Comparison of ENCODE assay signal across 30 cellular contexts in the genomic region with DNA sequence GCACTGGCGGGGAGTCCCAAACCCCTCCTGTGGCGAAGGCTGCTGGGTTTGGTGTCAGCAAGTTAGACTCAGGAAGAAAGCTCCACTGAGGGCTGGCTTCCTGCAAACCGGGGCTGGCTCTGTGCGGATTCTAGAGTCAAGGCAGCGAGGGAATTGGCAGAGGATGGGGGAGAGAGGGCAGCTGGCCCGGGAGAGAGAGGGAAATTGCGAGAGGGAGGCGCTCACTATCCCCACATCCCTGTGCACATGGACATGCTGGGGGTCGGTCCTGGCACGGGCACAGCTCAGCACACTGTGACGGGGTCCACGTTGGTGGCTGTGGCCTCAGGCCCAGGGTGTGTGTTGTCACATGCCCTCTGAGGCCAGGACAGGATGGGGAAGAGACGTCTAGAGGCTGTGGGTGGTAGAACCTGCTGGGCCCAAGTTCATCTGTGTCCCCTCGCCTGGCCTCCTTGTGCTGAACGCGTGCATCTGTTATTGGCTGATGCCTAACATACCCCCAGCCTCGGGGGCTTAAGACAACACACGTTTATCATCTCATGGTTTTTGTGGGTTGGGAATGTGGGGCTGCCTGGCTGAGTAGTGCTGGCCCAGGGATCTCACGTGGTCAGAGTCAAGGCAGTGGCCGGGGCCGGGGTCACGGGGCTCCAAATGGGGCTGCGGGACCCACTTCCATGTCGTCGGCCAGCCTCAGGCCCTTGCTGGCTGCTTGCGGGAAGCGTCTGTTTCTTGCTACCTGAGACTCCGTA. TPM values are rescaled to one million over a fixed set of nuclear protein-coding genes. Genes with fewer than 3 reads are reported as not detected.
DNase-seq lines count a peak whose midpoint lies in the region; ATAC-seq, FAIRE-seq and TF ChIP-seq lines count a peak whose summit lies in the region.
"Had no signal": no experiment of that assay in that cellular context is flagged by ENCODE, and none has a peak within 500 bp of the region (broad histone marks: within the 10 kb centered on the region; RNA-seq: fewer than 3 reads in every experiment).

No MANE protein-coding gene starts in this region.

- intact Hi-C loops in HepG2 (cut with micrococcal nuclease; ENCODE audit: unreplicated experiment): no loop called here

- H3K36me3 ChIP-seq in astrocyte (ENCODE audit: insufficient read depth, low read length) (no peaks in the 10 kb centered on the region), trophoblast cell (ENCODE audit: control insufficient read depth in 1 of 2, insufficient read depth in 2 of 2, low read length in 2 of 2) (no peaks in the 10 kb centered on the region), HepG2 (replicated peaks in 1 of 2; ENCODE audit: control insufficient read depth in 1 of 2, insufficient read depth in 2 of 2, low read length in 2 of 2) (no peaks in the 10 kb centered on the region)
- H3K36me3 ChIP-seq: BE2C, SJSA1 had no signal

- H3K9ac ChIP-seq in astrocyte (ENCODE audit: low read length) (no peak overlapping the region), trophoblast cell (ENCODE audit: low read length) (no peak overlapping the region), HepG2 (ENCODE audit: insufficient read depth, low read depth, low read length) (no peak overlapping the region)
- H3K9ac ChIP-seq: GM23248 had no signal

- H3K4me1 Mint-ChIP-seq in astrocyte (ENCODE audit: low read depth, unreplicated experiment): peaks cover 34% of the 10 kb centered on the region
- H3K4me1 Mint-ChIP-seq: CD8-positive, alpha-beta memory T cell had no signal

- FAIRE-seq in astrocyte (lab: Jason Lieb, UNC) (no peak), H54 (lab: Jason Lieb, UNC) (no peak), HepG2 (lab: Jason Lieb, UNC) (no peak)
- FAIRE-seq: GM18507 had no signal

- H3K9me3 ChIP-seq in astrocyte (ENCODE audit: insufficient read depth, low read depth, low read length) (no peaks in the 10 kb centered on the region), trophoblast cell (ENCODE audit: insufficient read depth, low read depth, low read length) (peaks cover 1% of the 10 kb centered on the region), HepG2 (ENCODE audit: low read length) (no peaks in the 10 kb centered on the region)
- H3K9me3 ChIP-seq: BE2C had no signal

- no TSS peak for BruUV-seq in HepG2 (replicated peaks; lab: Mats Ljungman, UMichigan)

- no peak for TF ChIP-seq POLR2A in H54 (IDR thresholded peaks at IDR 0.05; ENCODE audit: low read depth, low read length)
- no peak for TF ChIP-seq POLR2A in HepG2 (IDR thresholded peaks at IDR 0.05; ENCODE audit: insufficient read depth in 1 of 2, low read depth in 2 of 2, low read length in 2 of 2)

- H4K8ac ChIP-seq in trophoblast cell (ENCODE audit: low read depth, low read length): no peak overlapping the region

- no peak overlapping the region for H3K18ac ChIP-seq in trophoblast cell (ENCODE audit: low read length)

- POLR2A ChIA-PET in HepG2 (lab: Yijun Ruan, JAX): no interaction called here

- no peak; the same call in 2 of the 3 replicates for ATAC-seq in HepG2
- ATAC-seq: HCT116 had no signal

- H3K79me1 ChIP-seq in trophoblast cell (ENCODE audit: low read length): peaks cover 8% of the 10 kb centered on the region

- peak overlapping the region; percentile 68 for H3K14ac ChIP-seq in trophoblast cell (ENCODE audit: low read length)

- no CpG with 5 or more reads among the region's 28 CpGs for WGBS in trophoblast cell (ENCODE audit: extremely low coverage, insufficient coverage, insufficient read length)
- WGBS in HepG2 (ENCODE audit: low lambda C conversion rate): 26% methylated on average over 22 of the region's 28 CpGs

- peak overlapping the region; percentile 52 for H3K4me3 Mint-ChIP-seq in astrocyte (ENCODE audit: unreplicated experiment)
- H3K4me3 Mint-ChIP-seq: CD8-positive, alpha-beta memory T cell had no signal

- H3K79me2 ChIP-seq in astrocyte (ENCODE audit: insufficient read depth, low read length) (no peaks in the 10 kb centered on the region), trophoblast cell (ENCODE audit: control insufficient read depth, insufficient read depth, low read length, poor library complexity) (no peaks in the 10 kb centered on the region), HepG2 (ENCODE audit: insufficient read depth, low read length) (no peaks in the 10 kb centered on the region)

- TF ChIP-seq EP300 in HepG2 (IDR thresholded peaks at IDR 0.05; ENCODE audit: low read depth in 2 of 2, low read length in 2 of 2) (no peak), HepG2 (CRISPR knock-in tag; IDR thresholded peaks at IDR 0.05; ENCODE audit: borderline replicate concordance) (no peak)

- no peak overlapping the region for H4K91ac ChIP-seq in trophoblast cell (ENCODE audit: low read depth, low read length)

- H3K4ac ChIP-seq in trophoblast cell (ENCODE audit: low read depth, low read length): no peak overlapping the region

- H2AFZ ChIP-seq in astrocyte (ENCODE audit: low read depth, low read length) (peak overlapping the region; percentile 43), trophoblast cell (ENCODE audit: insufficient read depth, low read length, poor library complexity) (peak overlapping the region; percentile 30), HepG2 (ENCODE audit: low read length) (no peak overlapping the region)
- H2AFZ ChIP-seq: GM23248 had no signal

- H3K23ac ChIP-seq in trophoblast cell (ENCODE audit: low read length): no peak overlapping the region

- H3K4me1 ChIP-seq in astrocyte (ENCODE audit: insufficient read depth, low read length): peaks cover 34% of the 10 kb centered on the region
- peaks cover 21 to 22% of the 10 kb centered on the region in 2 experiments for H3K4me1 ChIP-seq in trophoblast cell (ENCODE audit: control insufficient read depth in 1 of 2, insufficient read depth in 2 of 2, low read length in 2 of 2)
- H3K4me1 ChIP-seq in HepG2 (ENCODE audit: insufficient read depth, low read length): peaks cover 20% of the 10 kb centered on the region

- peak overlapping the region; percentile 27 for H2BK120ac ChIP-seq in trophoblast cell (ENCODE audit: insufficient read depth, low read length, poor library complexity)

- peaks cover 27% of the 10 kb centered on the region for H3K27me3 Mint-ChIP-seq in astrocyte (ENCODE audit: low read depth, unreplicated experiment)

- in situ Hi-C loops in G401 (cut with HindIII; ENCODE audit: low sequenced_read_pairs): no loop called here
- in situ Hi-C loops in HepG2 (cut with HindIII; ENCODE audit: extremely low pct_ligation_motif_present, low pct_unique_long_range_greater_than_20kb): loop anchor here (5.0 kb wide), 2 partner anchors 52 to 182 kb away; a partner anchor contains a TSS

- H2BK5ac ChIP-seq in trophoblast cell (ENCODE audit: low read depth, low read length, poor library complexity): no peak overlapping the region

- no peak for TF ChIP-seq CTCF in astrocyte (IDR thresholded peaks at IDR 0.05; ENCODE audit: insufficient read depth, low read depth, low read length)
- TF ChIP-seq CTCF in fibroblast of villous mesenchyme (IDR thresholded peaks at IDR 0.05; ENCODE audit: insufficient read depth, low read depth, low read length): no peak
- no peak for TF ChIP-seq CTCF in HepG2 (CRISPR knock-in tag; IDR thresholded peaks at IDR 0.05)

- H3K27ac ChIP-seq in astrocyte (ENCODE audit: low read depth, low read length): no peak overlapping the region
- no peak overlapping the region for H3K27ac ChIP-seq in trophoblast cell (ENCODE audit: low read depth, low read length)
- H3K27ac ChIP-seq in HepG2 (ENCODE audit: extremely low read length, insufficient read depth, low read length): no peak overlapping the region
- H3K27ac ChIP-seq: GM23248, HL-60, SJSA1 had no signal

- peaks cover 2% of the 10 kb centered on the region for H3K36me3 Mint-ChIP-seq in astrocyte (ENCODE audit: low read depth, unreplicated experiment)
- H3K36me3 Mint-ChIP-seq: CD14-positive monocyte; CD8-positive, alpha-beta memory T cell had no signal

- H2AK5ac ChIP-seq in trophoblast cell (ENCODE audit: low read length): no peak overlapping the region

- H4K12ac ChIP-seq in trophoblast cell (ENCODE audit: low read depth, low read length): no peak overlapping the region

- H3K27ac Mint-ChIP-seq in astrocyte (ENCODE audit: unreplicated experiment): no peak overlapping the region

- no peak overlapping the region for H2BK12ac ChIP-seq in trophoblast cell (ENCODE audit: low read length)

- no peak for TF ChIP-seq RAD21 in HepG2 (CRISPR knock-in tag; IDR thresholded peaks at IDR 0.05)

- H3K4me2 ChIP-seq in astrocyte (ENCODE audit: low read length): peak overlapping the region; percentile 42
- no peak overlapping the region for H3K4me2 ChIP-seq in trophoblast cell (ENCODE audit: low read length)
- no peak overlapping the region for H3K4me2 ChIP-seq in HepG2 (ENCODE audit: low read depth, low read length)

- H3K4me3 ChIP-seq in astrocyte (ENCODE audit: insufficient read depth, low read depth, low read length) (no peak overlapping the region), fibroblast of villous mesenchyme (ENCODE audit: low read depth, low read length) (no peak overlapping the region), trophoblast cell (ENCODE audit: low read depth, low read length) (no peak overlapping the region), HepG2 (replicated peaks in 1 of 3; ENCODE audit: insufficient read depth in 1 of 3, low read depth in 2 of 3, low read length in 3 of 3) (no peak overlapping the region)
- H3K4me3 ChIP-seq: GM23248, SJSA1 had no signal

- H3K27me3 ChIP-seq in astrocyte (ENCODE audit: insufficient read depth, low read length) (peaks cover 12% of the 10 kb centered on the region), trophoblast cell (ENCODE audit: insufficient read depth, low read length) (no peaks in the 10 kb centered on the region), HepG2 (ENCODE audit: control insufficient read depth in 1 of 2, insufficient read depth in 2 of 2, low read length in 2 of 2) (peaks cover 34 to 87% of the 10 kb centered on the region in 2 experiments)
- H3K27me3 ChIP-seq: BE2C had no signal

- H3K9me3 Mint-ChIP-seq in astrocyte (ENCODE audit: unreplicated experiment): peaks cover under 1% of the 10 kb centered on the region
- H3K9me3 Mint-ChIP-seq: CD14-positive monocyte; CD8-positive, alpha-beta memory T cell had no signal

- DNase-seq in G401 (ENCODE audit: low spot score) (peak; percentile 34), astrocyte (ENCODE audit: low read depth) (no peak), fibroblast of villous mesenchyme (ENCODE audit: low read depth) (peak; percentile 24), trophoblast cell (no peak), SKM-1 (lab: John Stamatoyannopoulos, UW; ENCODE audit: unreplicated experiment) (no peak), H54 (ENCODE audit: insufficient read length, low spot score) (no peak), HepG2 (ENCODE audit: low spot score) (no peak), NAMALWA (ENCODE audit: low spot score) (no peak)
- DNase-seq: 8988T; ACHN; BE2C; CD8-positive, alpha-beta memory T cell; DMS 273 treated with DMSO at 0.1 percent for 48 hours; DMS79 treated with DMSO at 0.1 percent for 48 hours; GM23248; Kasumi-1; MV-4-11; NCI-H1105 treated with DMSO at 0.1 percent for 48 hours; NCI-H146; NCI-H1930; NCI-H2107; NCI-H524; NCI-H774; Right ventricle myocardium superior; RPMI8226 had no signal

- CTCF ChIA-PET in HepG2 (lab: Yijun Ruan, JAX; ENCODE audit: low intra/inter-chr PET ratio, low total read pairs): interaction anchor here (4.9 kb wide), 1 partner anchor 50 kb away, joined by 53 read pairs; no protein-coding TSS in a partner anchor

- no peaks in the 10 kb centered on the region for H4K20me1 ChIP-seq in astrocyte (ENCODE audit: insufficient read depth, low read length)
- no peaks in the 10 kb centered on the region for H4K20me1 ChIP-seq in HepG2 (ENCODE audit: insufficient read depth, low read length)

RNA-seq across cellular contexts. Expression of a gene that starts 16.7 kb away (rescaled TPM):
- 22.1 and 30.0 TPM in 2 replicates for total RNA-seq in G401 (2014; rRNA removed; shearing (Covaris generic))
- total RNA-seq in astrocyte: 8.6 and 9.3 TPM in 2 replicates
- total RNA-seq in fibroblast of villous mesenchyme: not detected in 2 replicates
- polyA plus RNA-seq in trophoblast cell (2013): 5.7 and 6.2 TPM in 2 replicates
- not detected in 2 replicates for total RNA-seq in HepG2 (2016; rRNA removed; fragmentation: Illumina TruSeq; extraction: Trizol)
- not detected in 2 replicates for total RNA-seq in HepG2 (2016; cell fraction: cytosol; rRNA removed; fragmentation: Illumina TruSeq; extraction: Trizol; ENCODE audit: low read depth)
- not detected in 2 replicates for total RNA-seq in HepG2 (2016; cell fraction: insoluble cytoplasmic fraction; rRNA removed; fragmentation: Illumina TruSeq; extraction: Trizol)
- not detected in 2 replicates for total RNA-seq in HepG2 (2016; cell fraction: membrane; rRNA removed; fragmentation: Illumina TruSeq; extraction: Trizol)
- total RNA-seq in HepG2 (2016; cell fraction: nucleus; rRNA removed; fragmentation: Illumina TruSeq; extraction: Trizol): not detected in 2 replicates
- polyA plus RNA-seq in HepG2 (2011; rRNA removed): not detected in 2 replicates
- polyA plus RNA-seq in HepG2 (2011; cell fraction: cytosol; rRNA removed): not detected in 2 replicates
- not detected in 2 replicates for polyA plus RNA-seq in HepG2 (2011; cell fraction: nucleus; rRNA removed)
- polyA plus RNA-seq in HepG2 (2012): 0.07 and 0.08 TPM in 2 replicates
- polyA plus RNA-seq in HepG2 (2016; cell fraction: cytosol; fragmentation: Illumina TruSeq; extraction: Trizol; ENCODE audit: low read depth): not detected in 2 replicates
- not detected in 2 replicates for polyA plus RNA-seq in HepG2 (2016; cell fraction: insoluble cytoplasmic fraction; fragmentation: Illumina TruSeq; extraction: Trizol; ENCODE audit: low read depth)
- polyA plus RNA-seq in HepG2 (2016; cell fraction: membrane; fragmentation: Illumina TruSeq; extraction: Trizol; ENCODE audit: low read depth): not detected in 2 replicates
- not detected in 2 replicates for polyA plus RNA-seq in HepG2 (2016; cell fraction: nucleus; fragmentation: Illumina TruSeq; extraction: Trizol; ENCODE audit: insufficient read depth, low read depth)
- 0.07 TPM in 1 of 2 replicates, not detected in the other for polyA minus RNA-seq in HepG2 (2011; rRNA and poly(A)+ RNA removed; ENCODE audit: low replicate concordance)
- not detected in 2 replicates for polyA minus RNA-seq in HepG2 (2011; cell fraction: cytosol; rRNA and poly(A)+ RNA removed)
- polyA minus RNA-seq in HepG2 (2011; cell fraction: nucleus; rRNA and poly(A)+ RNA removed): not detected in 2 replicates
- total RNA-seq: CD8-positive, alpha-beta memory T cell; GM23248 had no signal
- polyA plus RNA-seq: CD14-positive monocyte; CD8-positive, alpha-beta memory T cell; GM23248 had no signal

Comparison
In these comparisons a context has a peak if more than half of its experiments do, and no peak if none do; other contexts are left out.
1. DNase-seq: peak in G401 (single experiment) and fibroblast of villous mesenchyme (single experiment); none in astrocyte (single experiment), trophoblast cell (0 of 2), SKM-1 (single experiment), H54 (single experiment), HepG2 (single experiment) and NAMALWA (single experiment).